20 cellular contexts compared by ENCODE assay signal in genomic region chr9:104082147-104082546, GRCh38.
"Had no signal": no experiment of that assay in that cellular context is flagged by ENCODE, and none has a peak within 500 bp of the region (broad histone marks: within the 10 kb centered on the region; RNA-seq: fewer than 3 reads in every experiment).

No MANE protein-coding gene starts in this region.

- H3K4me3 Mint-ChIP-seq: activated B cell treated with CpG ODN at 0.5 μM for 24 hours; activated CD4-positive, alpha-beta memory T cell treated with anti-CD3 and anti-CD28 coated beads for 36 hours; activated naive CD8-positive, alpha-beta T cell treated with anti-CD3 and anti-CD28 coated beads, Interleukin-2, amount 10 ng/mL, durations not matched to agents 7 days and 5 days; natural killer cell treated with Interleukin-12 subunit alpha and Interleukin-12 subunit beta and Interleukin-15 and Interleukin-18, amount 100 ng/mL, for 72 hours; stimulated activated naive CD8-positive, alpha-beta T cell treated with anti-CD3 and anti-CD28 coated beads, Interleukin-15, Interleukin-2, amounts not matched to agents 100 ng/mL and 50 ng/mL, for 24 hours had no signal

- DNase-seq: activated B cell treated with CpG ODN at 0.5 μM for 24 hours; activated CD4-positive, alpha-beta memory T cell treated with anti-CD3 and anti-CD28 coated beads for 36 hours; activated CD4-positive, alpha-beta T cell treated with anti-CD3 and anti-CD28 coated beads for 4 hours; activated naive CD4-positive, alpha-beta T cell; activated naive CD8-positive, alpha-beta T cell treated with anti-CD3 and anti-CD28 coated beads, Interleukin-2, amount 10 ng/mL, durations not matched to agents 7 days and 5 days; activated T-cell treated with anti-CD3 and anti-CD28 coated beads for 4 hours; amygdala; body of pancreas; dorsolateral prefrontal cortex; mesendoderm; pancreas; right lobe of liver; small intestine; stimulated activated CD4-positive, alpha-beta T cell treated with anti-CD3 and anti-CD28 coated beads, Interleukin-15, amount 100 ng/mL, for 24 hours; stimulated activated CD4-positive, alpha-beta T cell treated with anti-CD3 and anti-CD28 coated beads, Interleukin-2, amount 100 ng/mL, for 48 hours had no signal

- H3K4me1 Mint-ChIP-seq: activated naive CD8-positive, alpha-beta T cell treated with anti-CD3 and anti-CD28 coated beads, Interleukin-2, amount 10 ng/mL, durations not matched to agents 7 days and 5 days had no signal

- H3K27ac Mint-ChIP-seq: activated B cell treated with CpG ODN at 0.5 μM for 24 hours; activated CD4-positive, alpha-beta memory T cell treated with anti-CD3 and anti-CD28 coated beads for 36 hours; activated naive CD8-positive, alpha-beta T cell treated with anti-CD3 and anti-CD28 coated beads, Interleukin-2, amount 10 ng/mL, durations not matched to agents 7 days and 5 days; natural killer cell treated with Interleukin-12 subunit alpha and Interleukin-12 subunit beta and Interleukin-15 and Interleukin-18, amount 100 ng/mL, for 72 hours; stimulated activated naive CD8-positive, alpha-beta T cell treated with anti-CD3 and anti-CD28 coated beads, Interleukin-15, Interleukin-2, amounts not matched to agents 100 ng/mL and 50 ng/mL, for 24 hours had no signal

- H3K27ac ChIP-seq: body of pancreas, dorsolateral prefrontal cortex, neutrophil, pancreas, right lobe of liver, tibial nerve, vagina had no signal

- H3K9me3 Mint-ChIP-seq: natural killer cell treated with Interleukin-12 subunit alpha and Interleukin-12 subunit beta and Interleukin-15 and Interleukin-18, amount 100 ng/mL, for 72 hours had no signal

- ATAC-seq: body of pancreas; natural killer cell treated with Interleukin-12 subunit alpha and Interleukin-12 subunit beta and Interleukin-15 and Interleukin-18, amount 100 ng/mL, for 72 hours; pancreas had no signal
